ENCODE assay signal across 10 cellular contexts in the genomic region with DNA sequence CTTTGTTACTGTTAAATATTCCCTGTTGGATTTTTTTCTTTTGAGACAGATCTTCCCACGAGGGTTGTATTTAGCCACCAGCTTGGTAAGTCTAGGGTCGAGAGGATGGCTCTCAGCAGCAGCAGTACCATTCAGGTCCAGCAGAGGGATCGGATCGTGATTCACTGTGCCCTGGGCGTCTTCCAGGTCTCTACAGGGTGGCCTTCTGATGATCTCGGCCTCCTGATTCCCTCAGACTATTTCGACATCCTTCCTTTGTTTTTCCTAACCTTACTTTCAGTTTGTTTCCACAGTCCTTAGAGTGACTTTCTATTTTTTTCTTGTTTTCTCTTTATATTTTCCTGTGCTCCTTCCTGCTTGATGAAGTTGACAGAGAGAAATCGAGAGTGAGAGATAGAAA.
DNase-seq lines count a peak whose midpoint lies in the region; ATAC-seq and TF ChIP-seq lines count a peak whose summit lies in the region.
"Had no signal": no experiment of that assay in that cellular context is flagged by ENCODE, and none has a peak within 500 bp of the region (broad histone marks: within the 10 kb centered on the region; RNA-seq: fewer than 3 reads in every experiment).

No MANE protein-coding gene starts in this region.

- H3K79me2 ChIP-seq in PC-9 (ENCODE audit: low read depth) = no peaks in the 10 kb centered on the region

- H3K9me2 ChIP-seq in PC-9 (ENCODE audit: insufficient read depth) = no peaks in the 10 kb centered on the region

- H4K20me1 ChIP-seq in PC-9 (ENCODE audit: insufficient read depth) = peaks cover 5% of the 10 kb centered on the region

- H3K27ac ChIP-seq in PC-9 = no peak overlapping the region

- H3K36me3 ChIP-seq in PC-9 (ENCODE audit: low read depth) = peaks cover 18% of the 10 kb centered on the region

- peak; percentile 48; the same call in 1 of the 2 replicates for TF ChIP-seq CTCF in GM12875 (IDR thresholded peaks at IDR 0.05; ENCODE audit: borderline replicate concordance, insufficient read depth, low read depth, low read length)
- TF ChIP-seq CTCF in PC-9 (conservative IDR thresholded peaks at IDR 0.05) = peak; percentile 55
- TF ChIP-seq CTCF in fibroblast of the aortic adventitia (IDR thresholded peaks at IDR 0.05; ENCODE audit: insufficient read depth, low read length) = peak; percentile 48

- POLR2A ChIA-PET in PC-9 (lab: Charles Lee; ENCODE audit: unreplicated experiment) = no interaction called here

- DNase-seq in AG20443 (ENCODE audit: low spot score) = peak; percentile 52
- DNase-seq in PC-9 = peak in 1 of 2 experiments; percentile 9
- DNase-seq in fibroblast of the aortic adventitia (ENCODE audit: low read depth) = peak; percentile 46
- no peak for DNase-seq in activated naive CD8-positive, alpha-beta T cell treated with anti-CD3 and anti-CD28 coated beads for 36 hours
- no peak for DNase-seq in NCI-H2029 treated with DMSO at 0.1 percent for 48 hours (lab: John Stamatoyannopoulos, UW)
- no peak for DNase-seq in SHP77 treated with DMSO at 0.1 percent for 48 hours (lab: John Stamatoyannopoulos, UW)
- DNase-seq: activated naive CD4-positive, alpha-beta T cell; stimulated activated CD4-positive, alpha-beta T cell treated with anti-CD3 and anti-CD28 coated beads, Interleukin-12 subunit alpha, Interleukin-12 subunit beta, amount 100 ng/mL, for 4 hours had no signal

- no peak for ATAC-seq in HG03521 (IDR thresholded peaks at IDR 0.05; ENCODE audit: unreplicated experiment)

- H2AFZ ChIP-seq in PC-9 = no peak overlapping the region

- no peaks in the 10 kb centered on the region for H3K4me1 ChIP-seq in PC-9 (replicated peaks; ENCODE audit: insufficient read depth)

- H3K36me3 Mint-ChIP-seq in activated naive CD8-positive, alpha-beta T cell treated with anti-CD3 and anti-CD28 coated beads for 36 hours = peaks cover 85% of the 10 kb centered on the region

- H3K4me1 Mint-ChIP-seq in activated naive CD8-positive, alpha-beta T cell treated with anti-CD3 and anti-CD28 coated beads for 36 hours = no peaks in the 10 kb centered on the region

- H3K4me3 ChIP-seq in GM12875 (ENCODE audit: low read depth, low read length) = no peak overlapping the region
- no peak overlapping the region for H3K4me3 ChIP-seq in PC-9
- H3K4me3 ChIP-seq in fibroblast of the aortic adventitia (ENCODE audit: low read depth, low read length) = no peak overlapping the region

- H3K27ac Mint-ChIP-seq in activated naive CD8-positive, alpha-beta T cell treated with anti-CD3 and anti-CD28 coated beads for 36 hours = no peak overlapping the region

- H3K27me3 ChIP-seq in PC-9 (ENCODE audit: insufficient read depth, low read depth) = no peaks in the 10 kb centered on the region

- no TSS peak for BruUV-seq in PC-9 (replicated peaks; lab: Mats Ljungman, UMichigan)

- H3F3A ChIP-seq in PC-9 (ENCODE audit: insufficient read depth, low read depth) = no peaks in the 10 kb centered on the region

- H3K4me3 Mint-ChIP-seq in activated naive CD8-positive, alpha-beta T cell treated with anti-CD3 and anti-CD28 coated beads for 36 hours = no peak overlapping the region

- H3K4me2 ChIP-seq in PC-9 = no peak overlapping the region

- peaks cover 20% of the 10 kb centered on the region; the same call in 1 of the 2 replicates for H3K9me3 ChIP-seq in PC-9 (ENCODE audit: insufficient read depth, low read depth)

- peaks cover 65% of the 10 kb centered on the region for H3K9me3 Mint-ChIP-seq in activated naive CD8-positive, alpha-beta T cell treated with anti-CD3 and anti-CD28 coated beads for 36 hours

- intact Hi-C loops in PC-9 (cut with micrococcal nuclease; ENCODE audit: unreplicated experiment) = no loop called here

- no peaks in the 10 kb centered on the region for H3K27me3 Mint-ChIP-seq in activated naive CD8-positive, alpha-beta T cell treated with anti-CD3 and anti-CD28 coated beads for 36 hours

- CTCF ChIA-PET in PC-9 (lab: Charles Lee) = no interaction called here

Comparison
In these comparisons a context has a peak if more than half of its experiments do, and no peak if none do; other contexts are left out.
1. DNase-seq: peak in AG20443 (single experiment) and fibroblast of the aortic adventitia (single experiment); none in activated naive CD8-positive, alpha-beta T cell treated with anti-CD3 and anti-CD28 coated beads for 36 hours (single experiment), NCI-H2029 treated with DMSO at 0.1 percent for 48 hours (single experiment) and SHP77 treated with DMSO at 0.1 percent for 48 hours (single experiment).
2. Peak in every context shown above with its lines, with median percentiles within 50 percentile points of each other: CTCF ChIP-seq.